In the genomic region with DNA sequence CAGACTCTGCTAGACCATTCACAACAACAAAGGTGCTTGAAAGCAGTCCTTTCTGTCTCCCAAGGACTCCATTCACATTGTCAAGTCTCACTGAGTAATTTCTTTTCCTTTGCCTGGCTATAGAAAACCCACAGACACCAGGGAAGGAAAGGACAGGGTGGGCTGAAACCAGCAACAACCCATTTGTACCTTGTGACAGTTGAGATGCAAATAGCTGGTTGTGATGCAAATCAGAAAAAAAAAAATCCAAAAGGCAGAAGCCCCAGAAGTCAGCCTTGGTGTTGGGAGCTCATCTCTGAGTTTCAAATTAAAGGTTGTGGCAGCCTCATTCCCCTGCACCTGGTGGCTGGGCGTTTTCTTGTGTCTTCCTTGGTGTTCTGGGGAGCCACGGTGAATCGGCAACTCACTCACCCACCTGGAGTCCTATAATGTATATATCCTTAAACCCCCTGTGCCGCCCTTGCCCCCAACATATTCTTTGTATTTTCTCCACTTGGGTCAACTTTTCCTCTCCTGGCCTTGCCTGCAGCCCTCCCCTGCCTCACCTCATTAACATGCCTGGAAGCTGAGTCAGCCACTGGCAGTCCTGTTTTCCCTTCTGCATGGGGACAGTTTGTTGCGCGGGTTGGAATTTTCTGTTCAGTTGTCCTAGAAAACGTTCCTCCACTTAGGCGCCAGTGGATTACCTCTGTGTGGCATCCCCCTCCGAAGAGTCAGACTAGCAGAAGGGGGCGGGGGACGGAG, we compare ENCODE assay signal across 8 cellular contexts.
DNase-seq lines count a peak whose midpoint lies in the region; ATAC-seq, FAIRE-seq and TF ChIP-seq lines count a peak whose summit lies in the region.

No MANE protein-coding gene starts in this region.

- BruUV-seq in K562 (replicated peaks; lab: Mats Ljungman, UMichigan) = no TSS peak

- FAIRE-seq in K562 (lab: Jason Lieb, UNC) = peak; percentile 62

- H3K4me2 ChIP-seq in K562 (ENCODE audit: insufficient read depth, low read length) = no peak overlapping the region

- no peaks in the 10 kb centered on the region for H3K9me1 ChIP-seq in K562 (ENCODE audit: control insufficient read depth, insufficient read depth, low read length)

- no peaks in the 10 kb centered on the region for H4K20me1 ChIP-seq in K562 (replicated peaks; ENCODE audit: control insufficient read depth, insufficient read depth, low read length)

- H3K9ac ChIP-seq in K562 (ENCODE audit: insufficient read depth in 1 of 2, low read depth in 2 of 2, low read length in 2 of 2) = peak overlapping the region in 1 of 2 experiments; percentile 65; a peak in 1 of 4 replicates

- H3K9me3 Mint-ChIP-seq in stimulated activated naive B cell treated with anti-CD40 and anti-IgM and Interleukin-4, amounts not matched to agents 10 μg/mL and 1 μg/mL and 100 μg/mL, for 72 hours = no peaks in the 10 kb centered on the region
- H3K9me3 Mint-ChIP-seq in activated CD4-positive, alpha-beta memory T cell treated with anti-CD3 and anti-CD28 coated beads for 36 hours = no peaks in the 10 kb centered on the region

- H3K9me3 ChIP-seq in K562 (replicated peaks; ENCODE audit: control insufficient read depth, insufficient read depth, low read depth, low read length) (no peaks in the 10 kb centered on the region), iPS-18c (ENCODE audit: control insufficient read depth, insufficient read depth, low read length) (no peaks in the 10 kb centered on the region)

- no peaks in the 10 kb centered on the region for H3K27me3 ChIP-seq in K562 (ENCODE audit: control insufficient read depth in 2 of 2, insufficient read depth in 2 of 2, low read length in 2 of 2)

- H3K4me1 Mint-ChIP-seq in stimulated activated naive B cell treated with anti-CD40 and anti-IgM and Interleukin-4, amounts not matched to agents 10 μg/mL and 1 μg/mL and 100 μg/mL, for 72 hours = peaks cover 0 to 7% of the 10 kb centered on the region in 2 donors
- H3K4me1 Mint-ChIP-seq in activated CD4-positive, alpha-beta memory T cell treated with anti-CD3 and anti-CD28 coated beads for 36 hours (ENCODE audit: low read depth) = no peaks in the 10 kb centered on the region

- H3K4me3 ChIP-seq in K562 (no peak overlapping the region), iPS-18c (ENCODE audit: insufficient read depth, low read depth, low read length) (peak overlapping the region; percentile 15; the same call in 1 of the 2 replicates)

- intact Hi-C loops in K562 (cut with micrococcal nuclease) = loop anchor here (5.0 kb wide), 1 partner anchor 85 kb away; no protein-coding TSS in a partner anchor
- intact Hi-C loops in activated CD4-positive, alpha-beta memory T cell treated with anti-CD3 and anti-CD28 coated beads for 36 hours (cut with micrococcal nuclease) = no loop called here

- H3K79me2 ChIP-seq in K562 (ENCODE audit: control insufficient read depth, insufficient read depth, low read length) = no peaks in the 10 kb centered on the region

- TF ChIP-seq EP300 in K562 (IDR thresholded peaks at IDR 0.05; ENCODE audit: low read length) = no peak

- no peak for TF ChIP-seq POLR2A in K562 (conservative IDR thresholded peaks at IDR 0.05)

- ATAC-seq in HG02870 (IDR thresholded peaks at IDR 0.05; ENCODE audit: unreplicated experiment) = peak; percentile 55
- ATAC-seq in K562 = 0 out of 3 replicates have a peak, but pooled peaks have one; percentile 24
- ATAC-seq in stimulated activated naive B cell treated with anti-CD40 and anti-IgM and Interleukin-4, amounts not matched to agents 10 μg/mL and 1 μg/mL and 100 μg/mL, for 72 hours (replicated peaks) = peak; percentile 31 to 52
- ATAC-seq in HG02623 (IDR thresholded peaks at IDR 0.05; ENCODE audit: unreplicated experiment) = no peak

- H3K27ac ChIP-seq in K562 (ENCODE audit: extremely low read depth, low read depth, low read length) = no peak overlapping the region

- DNase-seq in K562 (ENCODE audit: extremely low read depth in 1 of 4, low spot score in 3 of 4) (peak in 1 of 4 experiments; percentile 43), NCI-H82 treated with DMSO at 0.1 percent for 48 hours (lab: John Stamatoyannopoulos, UW; ENCODE audit: unreplicated experiment) (no peak)
- DNase-seq in stimulated activated naive B cell treated with anti-CD40 and anti-IgM and Interleukin-4, amounts not matched to agents 10 μg/mL and 1 μg/mL and 100 μg/mL, for 72 hours = no peak
- DNase-seq in effector CD4-positive, alpha-beta T cell = no peak
- DNase-seq in activated CD4-positive, alpha-beta memory T cell treated with anti-CD3 and anti-CD28 coated beads for 36 hours = no peak

- WGBS in K562 (ENCODE audit: insufficient coverage, low coverage, missing lambda C conversion rate) = 40% methylated on average over 10 of the region's 11 CpGs

- in situ Hi-C loops in K562 (cut with MboI) = no loop called here

- H3K4me3 Mint-ChIP-seq in stimulated activated naive B cell treated with anti-CD40 and anti-IgM and Interleukin-4, amounts not matched to agents 10 μg/mL and 1 μg/mL and 100 μg/mL, for 72 hours = no peak overlapping the region
- no peak overlapping the region for H3K4me3 Mint-ChIP-seq in activated CD4-positive, alpha-beta memory T cell treated with anti-CD3 and anti-CD28 coated beads for 36 hours

- no peak for TF ChIP-seq CTCF in K562 (IDR thresholded peaks at IDR 0.05 in 2 of 3, conservative IDR thresholded peaks at IDR 0.05 in 1 of 3; ENCODE audit: insufficient read depth in 2 of 3, low read depth in 1 of 3, low read length in 3 of 3)

- CTCF ChIA-PET in K562 (lab: Yijun Ruan, JAX; ENCODE audit: low intra/inter-chr PET ratio) = no interaction called here
- CTCF ChIA-PET in activated CD4-positive, alpha-beta memory T cell treated with anti-CD3 and anti-CD28 coated beads for 36 hours (lab: Charles Lee) = interaction anchor here (0.5 kb wide), 1 partner anchor 71 kb away, joined by 3 read pairs; no protein-coding TSS in a partner anchor

- H3K4me1 ChIP-seq in K562 (replicated peaks in 1 of 2; ENCODE audit: control insufficient read depth in 2 of 2, insufficient read depth in 2 of 2, low read length in 2 of 2) = peaks cover 23 to 46% of the 10 kb centered on the region in 2 experiments; a peak in 4 of 5 replicates

- TF ChIP-seq RAD21 in K562 (CRISPR knock-in tag; conservative IDR thresholded peaks at IDR 0.05 in 1 of 2, IDR thresholded peaks at IDR 0.05 in 1 of 2) = no peak; a peak in 1 of 4 replicates

- H3K36me3 Mint-ChIP-seq in stimulated activated naive B cell treated with anti-CD40 and anti-IgM and Interleukin-4, amounts not matched to agents 10 μg/mL and 1 μg/mL and 100 μg/mL, for 72 hours = no peaks in the 10 kb centered on the region
- no peaks in the 10 kb centered on the region for H3K36me3 Mint-ChIP-seq in activated CD4-positive, alpha-beta memory T cell treated with anti-CD3 and anti-CD28 coated beads for 36 hours

- peaks cover 7 to 10% of the 10 kb centered on the region in 2 donors for H3K27me3 Mint-ChIP-seq in stimulated activated naive B cell treated with anti-CD40 and anti-IgM and Interleukin-4, amounts not matched to agents 10 μg/mL and 1 μg/mL and 100 μg/mL, for 72 hours
- H3K27me3 Mint-ChIP-seq in activated CD4-positive, alpha-beta memory T cell treated with anti-CD3 and anti-CD28 coated beads for 36 hours = peaks cover 2% of the 10 kb centered on the region

- H3K27ac Mint-ChIP-seq in stimulated activated naive B cell treated with anti-CD40 and anti-IgM and Interleukin-4, amounts not matched to agents 10 μg/mL and 1 μg/mL and 100 μg/mL, for 72 hours = peak overlapping the region; percentile 65
- H3K27ac Mint-ChIP-seq in activated CD4-positive, alpha-beta memory T cell treated with anti-CD3 and anti-CD28 coated beads for 36 hours = no peak overlapping the region

- peak overlapping the region; percentile 97 for H2AFZ ChIP-seq in K562 (ENCODE audit: low read depth, low read length)

- H3K36me3 ChIP-seq in K562 (ENCODE audit: control insufficient read depth, insufficient read depth, low read length) = no peaks in the 10 kb centered on the region

- POLR2A ChIA-PET in K562 (lab: Yijun Ruan, JAX) = interaction anchor here (0.6 to 2.0 kb wide), 9 partner anchors 11 to 136 kb away, joined by 3 to 9 read pairs (median 4); no protein-coding TSS in a partner anchor
- POLR2A ChIA-PET in activated CD4-positive, alpha-beta memory T cell treated with anti-CD3 and anti-CD28 coated beads for 36 hours (lab: Charles Lee) = no interaction called here

TF ChIP-seq in K562, 482 proteins besides CTCF, POLR2A, EP300 and RAD21 (continues in another document):
- TF ChIP-seq, protein P1, sequence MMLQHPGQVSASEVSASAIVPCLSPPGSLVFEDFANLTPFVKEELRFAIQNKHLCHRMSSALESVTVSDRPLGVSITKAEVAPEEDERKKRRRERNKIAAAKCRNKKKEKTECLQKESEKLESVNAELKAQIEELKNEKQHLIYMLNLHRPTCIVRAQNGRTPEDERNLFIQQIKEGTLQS (IDR thresholded peaks at IDR 0.05) = peak; percentile 55
- TF ChIP-seq, protein P1 (CRISPR knock-in tag; conservative IDR thresholded peaks at IDR 0.05) = no peak
- TF ChIP-seq, protein P2, sequence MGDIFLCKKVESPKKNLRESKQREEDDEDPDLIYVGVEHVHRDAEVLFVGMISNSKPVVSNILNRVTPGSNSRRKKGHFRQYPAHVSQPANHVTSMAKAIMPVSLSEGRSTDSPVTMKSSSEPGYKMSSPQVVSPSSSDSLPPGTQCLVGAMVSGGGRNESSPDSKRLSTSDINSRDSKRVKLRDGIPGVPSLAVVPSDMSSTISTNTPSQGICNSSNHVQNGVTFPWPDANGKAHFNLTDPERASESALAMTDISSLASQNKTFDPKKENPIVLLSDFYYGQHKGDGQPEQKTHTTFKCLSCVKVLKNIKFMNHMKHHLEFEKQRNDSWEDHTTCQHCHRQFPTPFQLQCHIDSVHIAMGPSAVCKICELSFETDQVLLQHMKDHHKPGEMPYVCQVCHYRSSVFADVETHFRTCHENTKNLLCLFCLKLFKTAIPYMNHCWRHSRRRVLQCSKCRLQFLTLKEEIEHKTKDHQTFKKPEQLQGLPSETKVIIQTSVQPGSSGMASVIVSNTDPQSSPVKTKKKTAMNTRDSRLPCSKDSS (IDR thresholded peaks at IDR 0.05; ENCODE audit: low read depth, partially characterized antibody) = no peak
- TF ChIP-seq ERF (CRISPR knock-in tag; IDR thresholded peaks at IDR 0.05) = no peak
- TF ChIP-seq ARID1B (IDR thresholded peaks at IDR 0.05) = 0 out of 2 replicates have a peak, but pooled peaks have one; percentile 19
- TF ChIP-seq CBX8 (IDR thresholded peaks at IDR 0.05; ENCODE audit: borderline replicate concordance, extremely low read depth, low read depth, low read length, poor library complexity, severe bottlenecking) = no peak
- TF ChIP-seq TCF3 (CRISPR knock-in tag; IDR thresholded peaks at IDR 0.05) = no peak
